In the genomic region with DNA sequence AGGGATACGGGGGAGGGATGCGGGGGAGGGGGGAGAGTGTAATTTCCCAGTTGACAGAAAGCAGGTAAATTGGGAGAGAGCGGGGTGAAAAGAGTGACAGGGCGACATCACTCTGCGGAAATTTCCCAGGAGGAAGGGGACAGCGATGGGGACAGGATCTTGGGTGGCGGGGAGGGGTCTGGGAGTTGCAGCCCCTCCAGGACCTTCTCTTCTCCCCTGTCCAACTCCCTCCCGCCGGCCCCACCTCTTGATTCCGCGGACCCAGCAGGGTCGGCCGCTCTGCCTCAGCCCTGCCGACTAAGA, we compare ENCODE assay signal across 8 cellular contexts.
DNase-seq lines count a peak whose midpoint lies in the region; ATAC-seq, FAIRE-seq and TF ChIP-seq lines count a peak whose summit lies in the region.

No MANE protein-coding gene starts in this region.

- no peak for DNase-seq in activated naive CD4-positive, alpha-beta T cell (lab: John Stamatoyannopoulos, UW)
- DNase-seq in K562 (ENCODE audit: extremely low read depth in 1 of 4, low spot score in 3 of 4) (no peak), mesendoderm (no peak), upper lobe of right lung (no peak), AG20443 (ENCODE audit: low spot score) (no peak), left colon (no peak)
- DNase-seq in stimulated activated CD4-positive, alpha-beta T cell treated with anti-CD3 and anti-CD28 coated beads, Interleukin-4, amount 100 ng/mL, for 1 hour, result no peak

- H2AK5ac ChIP-seq in mesendoderm (ENCODE audit: low read length), result no peak overlapping the region

- intact Hi-C loops in K562 (cut with micrococcal nuclease) (loop anchor here (5.0 to 10.0 kb wide), 2 partner anchors 33 to 91 kb away; no protein-coding TSS in a partner anchor), upper lobe of right lung (cut with DNase I) (no loop called here), left colon (cut with DNase I, micrococcal nuclease) (no loop called here)

- no peak overlapping the region for H3K27ac ChIP-seq in K562 (ENCODE audit: extremely low read depth, low read depth, low read length)
- no peak overlapping the region for H3K27ac ChIP-seq in mesendoderm (ENCODE audit: low read depth, low read length)
- H3K27ac ChIP-seq in upper lobe of right lung, result peak overlapping the region; percentile 74

- TF ChIP-seq EP300 in K562 (IDR thresholded peaks at IDR 0.05; ENCODE audit: low read length), result no peak

- no peaks in the 10 kb centered on the region for H3K9me3 ChIP-seq in K562 (replicated peaks; ENCODE audit: control insufficient read depth, insufficient read depth, low read depth, low read length)
- no peaks in the 10 kb centered on the region for H3K9me3 ChIP-seq in upper lobe of right lung

- peak overlapping the region; percentile 68 for H3K4me2 ChIP-seq in K562 (ENCODE audit: insufficient read depth, low read length)
- H3K4me2 ChIP-seq in mesendoderm (ENCODE audit: low read length), result peak overlapping the region; percentile 71

- no peaks in the 10 kb centered on the region for H3K9me3 Mint-ChIP-seq in activated naive CD4-positive, alpha-beta T cell treated with anti-CD3 and anti-CD28 coated beads, Interleukin-2, amount 50 U/mL, for 24 hours

- H3K79me2 ChIP-seq in K562 (ENCODE audit: control insufficient read depth, insufficient read depth, low read length), result peaks cover 51% of the 10 kb centered on the region
- no peaks in the 10 kb centered on the region for H3K79me2 ChIP-seq in mesendoderm (ENCODE audit: control insufficient read depth, insufficient read depth, low read length)

- peak overlapping the region; percentile 42 for H3K18ac ChIP-seq in mesendoderm (ENCODE audit: low read length)

- no peak for TF ChIP-seq CTCF in K562 (IDR thresholded peaks at IDR 0.05 in 2 of 3, conservative IDR thresholded peaks at IDR 0.05 in 1 of 3; ENCODE audit: insufficient read depth in 2 of 3, low read depth in 1 of 3, low read length in 3 of 3)
- no peak for TF ChIP-seq CTCF in upper lobe of right lung (IDR thresholded peaks at IDR 0.05)

- H4K8ac ChIP-seq in mesendoderm (ENCODE audit: low read depth, low read length), result no peak overlapping the region

- peak overlapping the region; percentile 59; the same call in 1 of the 2 replicates for H2AFZ ChIP-seq in K562 (ENCODE audit: low read depth, low read length)

- no peaks in the 10 kb centered on the region for H3K36me3 Mint-ChIP-seq in activated naive CD4-positive, alpha-beta T cell treated with anti-CD3 and anti-CD28 coated beads, Interleukin-2, amount 50 U/mL, for 24 hours

- WGBS in K562 (ENCODE audit: insufficient coverage, low coverage, missing lambda C conversion rate), result no CpG with 5 or more reads among the region's 14 CpGs
- no CpG with 5 or more reads among the region's 14 CpGs for WGBS in mesendoderm (ENCODE audit: extremely low coverage, insufficient coverage, low lambda C conversion rate)

- no peaks in the 10 kb centered on the region for H3K9me1 ChIP-seq in K562 (ENCODE audit: control insufficient read depth, insufficient read depth, low read length)

- POLR2A ChIA-PET in K562 (lab: Yijun Ruan, JAX), result interaction anchor here (1.0 kb wide), 1 partner anchor 26 kb away, joined by 4 read pairs; no protein-coding TSS in a partner anchor

- H3K27ac Mint-ChIP-seq in activated naive CD4-positive, alpha-beta T cell treated with anti-CD3 and anti-CD28 coated beads, Interleukin-2, amount 50 U/mL, for 24 hours, result peak overlapping the region; percentile 79

- no peak for TF ChIP-seq RAD21 in K562 (CRISPR knock-in tag; conservative IDR thresholded peaks at IDR 0.05 in 1 of 2, IDR thresholded peaks at IDR 0.05 in 1 of 2)

- H3K27me3 ChIP-seq in K562 (ENCODE audit: control insufficient read depth in 2 of 2, insufficient read depth in 2 of 2, low read length in 2 of 2) (no peaks in the 10 kb centered on the region), mesendoderm (ENCODE audit: insufficient read depth, low read length, poor library complexity) (peaks cover 7% of the 10 kb centered on the region), upper lobe of right lung (no peaks in the 10 kb centered on the region)

- H3K9ac ChIP-seq in K562 (ENCODE audit: insufficient read depth in 1 of 2, low read depth in 2 of 2, low read length in 2 of 2) (peak overlapping the region; percentile 55 to 86; a peak in 3 of 4 replicates), mesendoderm (ENCODE audit: low read length) (peak overlapping the region; percentile 67)

- H3K23ac ChIP-seq in mesendoderm (ENCODE audit: low read length), result peak overlapping the region; percentile 66

- no peak overlapping the region for H2BK15ac ChIP-seq in mesendoderm (replicated peaks; ENCODE audit: low read depth)

- ATAC-seq in K562 (no peak), upper lobe of right lung (no peak), left colon (no peak)

- peaks cover 54% of the 10 kb centered on the region for H3K4me1 Mint-ChIP-seq in activated naive CD4-positive, alpha-beta T cell treated with anti-CD3 and anti-CD28 coated beads, Interleukin-2, amount 50 U/mL, for 24 hours

- no peak overlapping the region for H4K5ac ChIP-seq in mesendoderm (ENCODE audit: low read length)

- H3K36me3 ChIP-seq in K562 (ENCODE audit: control insufficient read depth, insufficient read depth, low read length) (peaks cover 4% of the 10 kb centered on the region; the same call in 1 of the 3 replicates), mesendoderm (ENCODE audit: control insufficient read depth, insufficient read depth, low read length) (no peaks in the 10 kb centered on the region), upper lobe of right lung (no peaks in the 10 kb centered on the region)

- no peak for FAIRE-seq in K562 (lab: Jason Lieb, UNC)

- peak overlapping the region; percentile 80 for H3K4me3 ChIP-seq in K562
- peak overlapping the region; percentile 51 for H3K4me3 ChIP-seq in mesendoderm (ENCODE audit: low read length)
- peak overlapping the region; percentile 71 for H3K4me3 ChIP-seq in upper lobe of right lung

- no TSS peak for BruUV-seq in K562 (replicated peaks; lab: Mats Ljungman, UMichigan)

- CTCF ChIA-PET in K562 (lab: Yijun Ruan, JAX; ENCODE audit: low intra/inter-chr PET ratio), result no interaction called here

- peak overlapping the region; percentile 82 for H3K56ac ChIP-seq in mesendoderm (ENCODE audit: low read length)

- in situ Hi-C loops in K562 (cut with MboI), result no loop called here

- no peaks in the 10 kb centered on the region for H3K27me3 Mint-ChIP-seq in activated naive CD4-positive, alpha-beta T cell treated with anti-CD3 and anti-CD28 coated beads, Interleukin-2, amount 50 U/mL, for 24 hours

- peak overlapping the region; percentile 87 for H3K4me3 Mint-ChIP-seq in activated naive CD4-positive, alpha-beta T cell treated with anti-CD3 and anti-CD28 coated beads, Interleukin-2, amount 50 U/mL, for 24 hours

- peaks cover 8% of the 10 kb centered on the region; the same call in 1 of the 2 replicates for H4K20me1 ChIP-seq in K562 (replicated peaks; ENCODE audit: control insufficient read depth, insufficient read depth, low read length)

- H2BK120ac ChIP-seq in mesendoderm (ENCODE audit: low read depth, low read length), result no peak overlapping the region

- H2BK5ac ChIP-seq in mesendoderm (ENCODE audit: low read length), result no peak overlapping the region

- TF ChIP-seq POLR2A in K562 (conservative IDR thresholded peaks at IDR 0.05), result no peak

- no peak overlapping the region for H3K4ac ChIP-seq in mesendoderm (ENCODE audit: low read depth, low read length)

- H3K79me1 ChIP-seq in mesendoderm (ENCODE audit: low read length), result no peaks in the 10 kb centered on the region

- H3K4me1 ChIP-seq in K562 (replicated peaks in 1 of 2; ENCODE audit: control insufficient read depth in 2 of 2, insufficient read depth in 2 of 2, low read length in 2 of 2) (peaks cover 25% of the 10 kb centered on the region in 2 experiments; a peak in 4 of 5 replicates), mesendoderm (ENCODE audit: control insufficient read depth, low read depth, low read length) (peaks cover 2% of the 10 kb centered on the region), upper lobe of right lung (peaks cover 9% of the 10 kb centered on the region)

TF ChIP-seq in K562, 482 proteins besides CTCF, POLR2A, EP300 and RAD21 (continues in another document):
- no peak for TF ChIP-seq ZNF384 (IDR thresholded peaks at IDR 0.05; ENCODE audit: low read depth, low read length)
- TF ChIP-seq CBX8 (IDR thresholded peaks at IDR 0.05; ENCODE audit: borderline replicate concordance, extremely low read depth, low read depth, low read length, poor library complexity, severe bottlenecking), result no peak
- TF ChIP-seq, protein P1, sequence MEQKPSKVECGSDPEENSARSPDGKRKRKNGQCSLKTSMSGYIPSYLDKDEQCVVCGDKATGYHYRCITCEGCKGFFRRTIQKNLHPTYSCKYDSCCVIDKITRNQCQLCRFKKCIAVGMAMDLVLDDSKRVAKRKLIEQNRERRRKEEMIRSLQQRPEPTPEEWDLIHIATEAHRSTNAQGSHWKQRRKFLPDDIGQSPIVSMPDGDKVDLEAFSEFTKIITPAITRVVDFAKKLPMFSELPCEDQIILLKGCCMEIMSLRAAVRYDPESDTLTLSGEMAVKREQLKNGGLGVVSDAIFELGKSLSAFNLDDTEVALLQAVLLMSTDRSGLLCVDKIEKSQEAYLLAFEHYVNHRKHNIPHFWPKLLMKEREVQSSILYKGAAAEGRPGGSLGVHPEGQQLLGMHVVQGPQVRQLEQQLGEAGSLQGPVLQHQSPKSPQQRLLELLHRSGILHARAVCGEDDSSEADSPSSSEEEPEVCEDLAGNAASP (IDR thresholded peaks at IDR 0.05), result no peak
- TF ChIP-seq BRD4 (IDR thresholded peaks at IDR 0.05), result no peak
- no peak for TF ChIP-seq HCFC1 (IDR thresholded peaks at IDR 0.05; ENCODE audit: low read depth, low read length)
- TF ChIP-seq PHF8 (IDR thresholded peaks at IDR 0.05; ENCODE audit: borderline replicate concordance, low read length), result no peak
- no peak for TF ChIP-seq HEY1 (CRISPR knock-in tag; IDR thresholded peaks at IDR 0.05; ENCODE audit: borderline replicate concordance)
- TF ChIP-seq ZNF280A (IDR thresholded peaks at IDR 0.05; ENCODE audit: low read depth, partially characterized antibody), result no peak
- no peak for TF ChIP-seq CAMTA2 (CRISPR knock-in tag; conservative IDR thresholded peaks at IDR 0.05)
- TF ChIP-seq ZNF232 (CRISPR knock-in tag; IDR thresholded peaks at IDR 0.05), result no peak
- no peak for TF ChIP-seq ZNF707 (CRISPR knock-in tag; conservative IDR thresholded peaks at IDR 0.05)
- no peak for TF ChIP-seq SMARCA5 (IDR thresholded peaks at IDR 0.05)
